ENCODE assay signal across 8 cellular contexts in genomic region chr2:25982968-25983280, GRCh38. TPM values are rescaled to one million over a fixed set of nuclear protein-coding genes. Genes with fewer than 3 reads are reported as not detected.
DNase-seq lines count a peak whose midpoint lies in the region; ATAC-seq, FAIRE-seq and TF ChIP-seq lines count a peak whose summit lies in the region.

No MANE protein-coding gene starts in this region.

- DNase-seq in heart right ventricle (no peak), left cardiac atrium (no peak), bronchial epithelial cell (ENCODE audit: low read depth) (no peak), mesothelial cell of epicardium (ENCODE audit: low spot score in 2 of 2, unreplicated experiment in 2 of 2) (no peak), uterus (no peak), HuH-7.5 (ENCODE audit: low spot score) (no peak), NOMO-1 treated with dmso at 0.1 percent for 144 hours (lab: John Stamatoyannopoulos, UW; ENCODE audit: unreplicated experiment) (no peak)

- H3K4me3 ChIP-seq in heart right ventricle (peak overlapping the region; percentile 69 to 95 (median 88)), bronchial epithelial cell (ENCODE audit: low read depth, low read length) (peak overlapping the region; percentile 68), uterus (peak overlapping the region; percentile 68 to 89)

- no peak for TF ChIP-seq POLR2A in uterus (IDR thresholded peaks at IDR 0.05)

- intact Hi-C loops in heart right ventricle (cut with DNase I) = no loop called here
- intact Hi-C loops in left cardiac atrium (cut with DNase I) = no loop called here
- intact Hi-C loops in uterus (cut with DNase I; ENCODE audit: low total_unique reads) = loop anchor here (10.0 kb wide), 2 partner anchors 162 to 202 kb away; no protein-coding TSS in a partner anchor

- H3K9me3 Mint-ChIP-seq in mesothelial cell of epicardium = no peaks in the 10 kb centered on the region

- H3K4me3 Mint-ChIP-seq in mesothelial cell of epicardium = peak overlapping the region; percentile 84

- H3K27ac Mint-ChIP-seq in mesothelial cell of epicardium = peak overlapping the region; percentile 87

- TF ChIP-seq CTCF in heart right ventricle (IDR thresholded peaks at IDR 0.05) (no peak), bronchial epithelial cell (IDR thresholded peaks at IDR 0.05; ENCODE audit: insufficient read depth, low read length, severe bottlenecking) (no peak), mesothelial cell of epicardium (IDR thresholded peaks at IDR 0.05; ENCODE audit: unreplicated experiment) (no peak), uterus (IDR thresholded peaks at IDR 0.05) (no peak)

- H3K4me1 Mint-ChIP-seq in mesothelial cell of epicardium = peaks cover 38% of the 10 kb centered on the region

- H3K9me3 ChIP-seq in heart right ventricle (no peaks in the 10 kb centered on the region), uterus (no peaks in the 10 kb centered on the region)

- H3K27ac ChIP-seq in heart right ventricle = peak overlapping the region in 6 of 10 donors; percentile 62 to 81 (median 68)
- H3K27ac ChIP-seq in uterus = peak overlapping the region; percentile 69 to 77

- peaks cover 0 to 45% (median 14%) of the 10 kb centered on the region in 9 donors for H3K4me1 ChIP-seq in heart right ventricle
- H3K4me1 ChIP-seq in uterus = peaks cover 0 to 5% of the 10 kb centered on the region in 2 donors

- FAIRE-seq in bronchial epithelial cell (lab: Jason Lieb, UNC) = no peak

- H3K36me3 ChIP-seq in heart right ventricle (no peaks in the 10 kb centered on the region), bronchial epithelial cell (ENCODE audit: control insufficient read depth, insufficient read depth, low read length) (no peaks in the 10 kb centered on the region), uterus (no peaks in the 10 kb centered on the region)

- no peaks in the 10 kb centered on the region for H3K36me3 Mint-ChIP-seq in mesothelial cell of epicardium

- ATAC-seq in heart right ventricle (peak in 1 of 8 donors; percentile 15), left cardiac atrium (no peak), GM21423 (IDR thresholded peaks at IDR 0.05; ENCODE audit: unreplicated experiment) (no peak)

- H3K27me3 Mint-ChIP-seq in mesothelial cell of epicardium (ENCODE audit: low read depth) = no peaks in the 10 kb centered on the region

- 45 to 47% methylated on average over 15 of the region's 15 CpGs for WGBS in heart right ventricle, 2 donors

- H3K27me3 ChIP-seq in heart right ventricle (no peaks in the 10 kb centered on the region), bronchial epithelial cell (ENCODE audit: control insufficient read depth, insufficient read depth, low read length) (no peaks in the 10 kb centered on the region), uterus (no peaks in the 10 kb centered on the region)

RNA-seq across cellular contexts. Expression of gene KIF3C, which starts 0.6 kb away (rescaled TPM):
- 1 to 10 TPM; 1.4 to 4.2 (median 2.7) TPM for total RNA-seq in heart right ventricle
- 1 to 10 TPM; 1.1 to 1.2 TPM for polyA plus RNA-seq in heart right ventricle
- total RNA-seq in left cardiac atrium = 1 to 10 TPM; 3.0 to 5.3 TPM
- 1.6 and 2.4 TPM in 2 replicates for total RNA-seq in bronchial epithelial cell
- total RNA-seq in mesothelial cell of epicardium = 31.9 to 39.5 TPM (median 39.5 TPM) in 3 replicates
- total RNA-seq in uterus = 10 to 100 TPM in 1 of 4 donors, 1 to 10 TPM in 3; 3.5 to 12.6 (median 7.4) TPM

RNA-seq across cellular contexts. Expression of gene RAB10, which starts 51.0 kb away (rescaled TPM):
- total RNA-seq in heart right ventricle (100 to 1,000 TPM in 4 of 10 donors, 10 to 100 TPM in 6; 86.4 to 110 (median 94.9) TPM), left cardiac atrium (100 to 1,000 TPM in 1 of 2 donors, 10 to 100 TPM in 1; 93.8 to 108 TPM), bronchial epithelial cell (308 and 654 TPM in 2 replicates), mesothelial cell of epicardium (86.5 to 90.6 TPM (median 90.2 TPM) in 3 replicates), uterus (100 to 1,000 TPM in 2 of 4 donors, 10 to 100 TPM in 2; 45.9 to 219 (median 97.1) TPM)
- 10 to 100 TPM; 32.2 to 47.6 TPM for polyA plus RNA-seq in heart right ventricle
